Comparison of ENCODE assay signal across 8 cellular contexts in the genomic region with DNA sequence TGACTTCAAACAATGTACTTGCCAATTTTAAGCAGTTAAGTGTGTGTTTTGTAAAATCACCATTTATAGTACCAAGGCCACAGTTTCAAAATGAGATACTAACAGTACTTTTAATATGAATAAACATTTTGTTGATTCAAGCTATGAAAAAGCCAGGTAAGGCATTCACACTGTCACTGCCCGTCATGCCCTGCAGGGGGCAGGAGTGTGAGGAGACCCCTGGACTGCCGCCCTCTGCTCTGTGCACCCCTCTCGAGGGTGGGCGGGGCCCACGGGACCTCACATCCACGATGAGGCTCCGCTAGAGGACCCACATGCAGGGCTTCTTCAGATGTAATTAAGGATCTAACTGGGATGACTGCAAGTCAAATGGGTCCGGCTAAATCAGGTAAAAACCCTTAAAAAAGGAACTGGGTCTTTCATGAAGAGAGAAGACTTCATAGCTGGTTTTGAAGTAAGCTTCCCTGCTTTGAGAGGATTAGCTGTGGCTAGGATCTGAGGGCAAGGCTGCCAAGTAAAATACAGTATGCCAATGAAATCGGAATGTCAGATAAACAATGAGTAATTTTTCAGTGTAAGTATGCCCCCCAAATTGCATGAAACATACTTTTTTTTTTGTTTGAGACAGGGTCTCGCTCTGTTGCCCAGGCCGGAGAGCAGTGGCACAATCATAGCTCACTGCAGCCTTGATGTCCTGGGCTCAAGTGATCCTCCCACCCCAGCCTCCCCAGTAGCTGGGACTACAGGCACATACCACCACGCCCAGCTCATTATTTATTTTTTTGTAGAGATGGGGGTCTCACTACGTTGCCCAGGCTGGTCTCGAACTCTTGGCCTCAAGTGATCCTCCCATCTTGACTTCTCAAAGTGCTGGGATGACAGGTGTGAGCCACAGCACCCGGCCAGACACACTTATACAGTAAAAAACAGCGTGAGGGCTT. TPM values are rescaled to one million over a fixed set of nuclear protein-coding genes. Genes with fewer than 3 reads are reported as not detected.
DNase-seq lines count a peak whose midpoint lies in the region; ATAC-seq and TF ChIP-seq lines count a peak whose summit lies in the region.
"Had no signal": no experiment of that assay in that cellular context is flagged by ENCODE, and none has a peak within 500 bp of the region (broad histone marks: within the 10 kb centered on the region; RNA-seq: fewer than 3 reads in every experiment).

No MANE protein-coding gene starts in this region.

- H3K27ac ChIP-seq in MM.1S (ENCODE audit: low read length) = no peak overlapping the region
- H3K27ac ChIP-seq: SK-N-MC had no signal

- H3K36me3 Mint-ChIP-seq in central memory CD8-positive, alpha-beta T cell (ENCODE audit: insufficient read depth) = peaks cover 86% of the 10 kb centered on the region
- H3K36me3 Mint-ChIP-seq in neural crest cell (ENCODE audit: low read depth) = peaks cover 31% of the 10 kb centered on the region

- H3K9ac ChIP-seq in MM.1S (ENCODE audit: low read length) = no peak overlapping the region

- peaks cover 38% of the 10 kb centered on the region for H3K36me3 ChIP-seq in MM.1S (replicated peaks; ENCODE audit: insufficient read depth, low read length)

- peak; percentile 45 for TF ChIP-seq CTCF in MM.1S (IDR thresholded peaks at IDR 0.05; ENCODE audit: low read length)
- peak; percentile 72 for TF ChIP-seq CTCF in neural crest cell (conservative IDR thresholded peaks at IDR 0.05)

- H3K79me2 ChIP-seq in MM.1S (ENCODE audit: low read length) = peaks cover 57% of the 10 kb centered on the region

- H3K27me3 Mint-ChIP-seq in central memory CD8-positive, alpha-beta T cell = no peaks in the 10 kb centered on the region
- no peaks in the 10 kb centered on the region for H3K27me3 Mint-ChIP-seq in neural crest cell (ENCODE audit: low read depth)

- H2AFZ ChIP-seq in MM.1S (ENCODE audit: low read length) = no peak overlapping the region

- peaks cover 37% of the 10 kb centered on the region for H3K4me1 Mint-ChIP-seq in central memory CD8-positive, alpha-beta T cell
- no peaks in the 10 kb centered on the region for H3K4me1 Mint-ChIP-seq in neural crest cell

- DNase-seq in ELR (ENCODE audit: low read depth) (peak; percentile 48), MM.1S (no peak), neural crest cell (ENCODE audit: low read depth, low spot score) (no peak), NCI-H524 treated with DMSO at 0.1 percent for 48 hours (lab: John Stamatoyannopoulos, UW) (no peak)
- no peak for DNase-seq in central memory CD8-positive, alpha-beta T cell (ENCODE audit: low spot score in 2 of 2)

- H3K4me2 ChIP-seq in MM.1S (ENCODE audit: low read depth, low read length) = no peak overlapping the region

- H3K9me2 ChIP-seq in MM.1S (replicated peaks; ENCODE audit: insufficient read depth, low read length) = no peaks in the 10 kb centered on the region

- ATAC-seq in central memory CD8-positive, alpha-beta T cell (replicated peaks; ENCODE audit: extremely low read depth, poor library complexity, severe bottlenecking) = peak; percentile 49
- no peak for ATAC-seq in HG03025 (IDR thresholded peaks at IDR 0.05; ENCODE audit: low FRiP score, unreplicated experiment)
- no peak for ATAC-seq in GM21723 (IDR thresholded peaks at IDR 0.05; ENCODE audit: unreplicated experiment)

- no peaks in the 10 kb centered on the region for H3K27me3 ChIP-seq in MM.1S (replicated peaks; ENCODE audit: insufficient read depth, low read length)

- no peak overlapping the region for H3K27ac Mint-ChIP-seq in central memory CD8-positive, alpha-beta T cell (ENCODE audit: low read depth)
- no peak overlapping the region for H3K27ac Mint-ChIP-seq in neural crest cell (ENCODE audit: unreplicated experiment)

- H3K4me3 ChIP-seq in MM.1S (ENCODE audit: low read length) = no peak overlapping the region
- H3K4me3 ChIP-seq: SK-N-MC had no signal

- no peaks in the 10 kb centered on the region for H3K4me1 ChIP-seq in MM.1S (ENCODE audit: low read length)

- H3K4me3 Mint-ChIP-seq in central memory CD8-positive, alpha-beta T cell = no peak overlapping the region
- no peak overlapping the region for H3K4me3 Mint-ChIP-seq in neural crest cell

- no peaks in the 10 kb centered on the region for H3K9me3 Mint-ChIP-seq in central memory CD8-positive, alpha-beta T cell
- no peaks in the 10 kb centered on the region for H3K9me3 Mint-ChIP-seq in neural crest cell

- no peaks in the 10 kb centered on the region for H3F3A ChIP-seq in MM.1S (ENCODE audit: insufficient read depth, low read length)

- H3K9me3 ChIP-seq in MM.1S (replicated peaks; ENCODE audit: insufficient read depth, low read length) = no peaks in the 10 kb centered on the region

- H4K20me1 ChIP-seq in MM.1S (ENCODE audit: insufficient read depth, low read length) = peaks cover 10% of the 10 kb centered on the region; the same call in 1 of the 2 replicates

RNA-seq across cellular contexts. Expression of gene DIDO1, which starts 18.7 kb away (rescaled TPM):
- 72.0 TPM in 2 replicates for total RNA-seq in neural crest cell

RNA-seq across cellular contexts. Expression of gene GID8, which starts 30.3 kb away (rescaled TPM):
- 62.3 and 65.6 TPM in 2 replicates for total RNA-seq in neural crest cell

RNA-seq across cellular contexts. Expression of gene SLC17A9, which starts 44.9 kb away (rescaled TPM):
- total RNA-seq in neural crest cell = 1.2 and 1.4 TPM in 2 replicates

RNA-seq across cellular contexts. Expression of gene TCFL5, which starts 46.0 kb away (rescaled TPM):
- total RNA-seq in neural crest cell = 17.5 and 17.6 TPM in 2 replicates
